20 cellular contexts compared by ENCODE assay signal in the genomic region with DNA sequence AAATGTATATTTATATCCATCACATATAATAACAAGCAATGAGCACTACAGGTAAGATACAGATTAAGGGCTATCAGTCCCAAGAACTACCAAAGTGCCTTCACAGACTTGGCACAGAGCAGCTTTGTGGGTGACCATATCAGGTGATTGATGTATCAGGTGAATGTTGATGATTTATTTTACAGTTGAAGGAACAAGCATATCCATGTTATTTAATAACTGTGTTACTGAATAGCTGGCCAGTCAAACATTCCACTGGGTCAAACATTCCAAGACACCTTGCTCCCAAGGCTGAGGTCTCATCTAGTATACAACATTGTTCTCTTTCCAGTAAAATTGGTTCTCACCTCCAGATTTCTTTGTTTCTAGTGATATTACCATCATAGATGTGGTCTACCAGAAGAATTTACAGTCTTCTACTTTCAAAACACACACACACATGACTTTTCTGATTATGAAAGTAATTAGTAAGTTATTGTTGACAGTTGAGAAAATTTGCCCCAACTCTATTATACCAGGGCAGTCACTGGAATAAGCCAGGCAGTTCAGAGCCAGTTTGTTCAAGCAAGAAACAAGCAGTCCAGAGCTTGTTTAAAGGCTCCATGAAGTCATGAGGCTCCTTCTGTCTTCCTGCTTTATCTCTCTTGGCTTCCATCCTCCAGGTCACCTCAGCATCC.
DNase-seq lines count a peak whose midpoint lies in the region; ATAC-seq, FAIRE-seq and TF ChIP-seq lines count a peak whose summit lies in the region.
"Had no signal": no experiment of that assay in that cellular context is flagged by ENCODE, and none has a peak within 500 bp of the region (broad histone marks: within the 10 kb centered on the region; RNA-seq: fewer than 3 reads in every experiment).

No MANE protein-coding gene starts in this region.

- TF ChIP-seq POLR2A in endothelial cell of umbilical vein (IDR thresholded peaks at IDR 0.05; ENCODE audit: low read depth, low read length): no peak

- CTCF ChIA-PET in endothelial cell of umbilical vein (lab: Charles Lee): interaction anchor here (1.2 to 3.4 kb wide), 8 partner anchors 10 to 157 kb away, joined by 3 to 13 read pairs (median 8); no protein-coding TSS in a partner anchor

- peak overlapping the region; percentile 33 for H3K27ac ChIP-seq in endothelial cell of umbilical vein (ENCODE audit: insufficient read depth, low read depth, low read length)
- H3K27ac ChIP-seq in foreskin keratinocyte: no peak overlapping the region
- H3K27ac ChIP-seq: lower lobe of right lung, Peyer's patch, right atrium auricular region had no signal

- H3K27me3 Mint-ChIP-seq in mesothelial cell of epicardium (ENCODE audit: low read depth): no peaks in the 10 kb centered on the region

- no peaks in the 10 kb centered on the region for H3K79me2 ChIP-seq in endothelial cell of umbilical vein (ENCODE audit: control insufficient read depth, insufficient read depth, low read length)

- POLR2A ChIA-PET in endothelial cell of umbilical vein (lab: Charles Lee): no interaction called here

- intact Hi-C loops in endothelial cell of umbilical vein (cut with micrococcal nuclease): no loop called here

- peaks cover 19% of the 10 kb centered on the region for H3K4me1 Mint-ChIP-seq in mesothelial cell of epicardium
- H3K4me1 Mint-ChIP-seq: B cell, nephron progenitor cell had no signal

- H3K9me1 ChIP-seq in endothelial cell of umbilical vein (replicated peaks; ENCODE audit: control insufficient read depth, extremely low read depth, insufficient read depth, low read length): no peaks in the 10 kb centered on the region

- ATAC-seq in GM18907 (IDR thresholded peaks at IDR 0.05; ENCODE audit: unreplicated experiment): peak; percentile 97
- ATAC-seq in GM21529 (IDR thresholded peaks at IDR 0.05; ENCODE audit: unreplicated experiment): peak; percentile 68
- ATAC-seq in HG03097 (IDR thresholded peaks at IDR 0.05; ENCODE audit: low FRiP score, unreplicated experiment): peak; percentile 97
- ATAC-seq in HG03469 (IDR thresholded peaks at IDR 0.05; ENCODE audit: unreplicated experiment): no peak
- ATAC-seq in HG02870 (IDR thresholded peaks at IDR 0.05; ENCODE audit: unreplicated experiment): no peak
- ATAC-seq in foreskin keratinocyte: no peak
- ATAC-seq: WTC11 had no signal

- no TSS peak for BruUV-seq in endothelial cell of umbilical vein (replicated peaks; lab: Mats Ljungman, UMichigan)

- H3K9me3 Mint-ChIP-seq in mesothelial cell of epicardium: peaks cover 10% of the 10 kb centered on the region

- no peak overlapping the region for H3K4me3 Mint-ChIP-seq in mesothelial cell of epicardium
- H3K4me3 Mint-ChIP-seq: B cell, nephron progenitor cell, WTC11 had no signal

- no peak overlapping the region for H3K27ac Mint-ChIP-seq in mesothelial cell of epicardium
- H3K27ac Mint-ChIP-seq: B cell, nephron progenitor cell, WTC11 had no signal

- no peaks in the 10 kb centered on the region for H3K9me3 ChIP-seq in endothelial cell of umbilical vein (replicated peaks; ENCODE audit: control insufficient read depth, insufficient read depth, low read length)
- H3K9me3 ChIP-seq: lower lobe of right lung had no signal

- H3K9ac ChIP-seq in endothelial cell of umbilical vein (replicated peaks; ENCODE audit: extremely low read depth, insufficient read depth, low read length): no peak overlapping the region

- no peak overlapping the region for H3K4me3 ChIP-seq in endothelial cell of umbilical vein (replicated peaks in 1 of 3; ENCODE audit: insufficient read depth in 1 of 3, low read depth in 1 of 3, low read length in 3 of 3)
- H3K4me3 ChIP-seq: lower lobe of right lung, Peyer's patch, right atrium auricular region had no signal

- dilution Hi-C loops in endothelial cell of umbilical vein (cut with MboI; ENCODE audit: extremely low pct_ligation_motif_present, low sequenced_read_pairs): no loop called here

- no peak overlapping the region for H3K4me2 ChIP-seq in endothelial cell of umbilical vein (ENCODE audit: insufficient read depth, low read length)

- no peaks in the 10 kb centered on the region for H3K36me3 ChIP-seq in endothelial cell of umbilical vein (ENCODE audit: control insufficient read depth in 2 of 2, extremely low read depth in 1 of 2, insufficient read depth in 2 of 2, low read length in 2 of 2)
- H3K36me3 ChIP-seq: lower lobe of right lung, Peyer's patch, right atrium auricular region had no signal

- TF ChIP-seq CTCF in endothelial cell of umbilical vein (IDR thresholded peaks at IDR 0.05; ENCODE audit: extremely low read depth in 1 of 2, insufficient read depth in 1 of 2, low read depth in 1 of 2, low read length in 2 of 2) (no peak), mesothelial cell of epicardium (IDR thresholded peaks at IDR 0.05; ENCODE audit: unreplicated experiment) (no peak), foreskin keratinocyte (conservative IDR thresholded peaks at IDR 0.05) (no peak)

- H4K20me1 ChIP-seq in endothelial cell of umbilical vein (replicated peaks; ENCODE audit: control insufficient read depth, extremely low read depth, insufficient read depth, low read length): no peaks in the 10 kb centered on the region

- DNase-seq in endothelial cell of umbilical vein (ENCODE audit: low read depth, low spot score) (no peak), mesothelial cell of epicardium (ENCODE audit: low spot score in 2 of 2, unreplicated experiment in 2 of 2) (no peak), foreskin keratinocyte (no peak)
- DNase-seq: activated naive CD4-positive, alpha-beta T cell; DMS 273 treated with DMSO at 0.1 percent for 48 hours; effector CD8-positive, alpha-beta T cell; lower lobe of right lung; NCI-H187; NCI-H526; nephron progenitor cell; Peyer's patch; stimulated activated CD8-positive, alpha-beta memory T cell treated with anti-CD3 and anti-CD28 coated beads, Interleukin-4, amount 100 ng/mL, for 48 hours had no signal

- no peak for FAIRE-seq in endothelial cell of umbilical vein (lab: Jason Lieb, UNC)

- H3K4me1 ChIP-seq in endothelial cell of umbilical vein (ENCODE audit: control insufficient read depth, extremely low read depth, insufficient read depth, low read length) (peaks cover 9% of the 10 kb centered on the region), foreskin keratinocyte (no peaks in the 10 kb centered on the region)
- H3K4me1 ChIP-seq: Peyer's patch, right atrium auricular region had no signal

- H3K27me3 ChIP-seq in endothelial cell of umbilical vein (ENCODE audit: control insufficient read depth in 2 of 2, insufficient read depth in 2 of 2, low read length in 2 of 2) (no peaks in the 10 kb centered on the region), foreskin keratinocyte (no peaks in the 10 kb centered on the region)
- H3K27me3 ChIP-seq: Peyer's patch, right atrium auricular region had no signal

- H2AFZ ChIP-seq in endothelial cell of umbilical vein (ENCODE audit: low read depth, low read length): no peak overlapping the region

- H3K36me3 Mint-ChIP-seq in mesothelial cell of epicardium: peaks cover 10% of the 10 kb centered on the region

TF ChIP-seq in endothelial cell of umbilical vein, 7 proteins besides CTCF, POLR2A, EP300 and RAD21:
- TF ChIP-seq FOS (IDR thresholded peaks at IDR 0.05; ENCODE audit: borderline replicate concordance, insufficient read depth, low read length) (no peak), MYC (IDR thresholded peaks at IDR 0.05; ENCODE audit: low read depth, low read length) (no peak), GATA2 (IDR thresholded peaks at IDR 0.05; ENCODE audit: insufficient read depth, insufficient read length, low read depth, low read length) (no peak), JUN (IDR thresholded peaks at IDR 0.05; ENCODE audit: borderline replicate concordance, insufficient read depth, insufficient read length, low read depth) (no peak), EZH2 (IDR thresholded peaks at IDR 0.05; ENCODE audit: borderline replicate concordance, low read depth, low read length, severe bottlenecking) (no peak), MAX (IDR thresholded peaks at IDR 0.05; ENCODE audit: insufficient read depth, insufficient read length) (no peak), POLR2AphosphoS5 (IDR thresholded peaks at IDR 0.05; ENCODE audit: insufficient read depth, low read depth, low read length) (no peak)

Comparison
In these comparisons a context has a peak if more than half of its experiments do, and no peak if none do; other contexts are left out.
1. ATAC-seq: peak in GM18907 (single experiment), GM21529 (single experiment) and HG03097 (single experiment); none in HG03469 (single experiment), HG02870 (single experiment) and foreskin keratinocyte (single experiment).